7 cellular contexts compared by ENCODE assay signal in the genomic region with DNA sequence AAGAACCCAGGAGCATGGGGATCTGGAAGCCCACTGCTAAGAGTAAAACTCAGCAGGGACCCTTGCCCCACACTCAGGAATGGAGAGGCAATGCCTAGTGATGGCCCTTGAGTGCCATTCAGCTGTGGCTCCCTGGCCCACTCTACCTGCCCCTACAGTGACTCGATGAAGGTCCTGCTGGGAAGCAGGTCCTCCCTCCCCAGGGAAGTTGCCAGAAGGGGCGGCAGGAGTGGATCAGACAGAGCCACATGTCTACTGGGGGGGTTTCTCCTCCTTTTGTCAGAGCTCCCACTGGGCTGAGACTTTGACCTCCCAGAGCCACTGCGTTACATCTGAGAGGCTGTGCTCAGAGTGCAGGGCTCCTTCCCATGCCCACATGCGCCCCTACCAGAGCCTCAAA. TPM values are rescaled to one million over a fixed set of nuclear protein-coding genes. Genes with fewer than 3 reads are reported as not detected.
A peak's percentile ranks its signal among the peaks of the same experiment; 100 is the strongest.
DNase-seq lines count a peak whose midpoint lies in the region; ATAC-seq and TF ChIP-seq lines count a peak whose summit lies in the region.

No MANE protein-coding gene starts in this region.

- no peak for ATAC-seq in T-cell (replicated peaks in 1 of 4)
- ATAC-seq in left colon, result no peak
- ATAC-seq in GM19328 (IDR thresholded peaks at IDR 0.05; ENCODE audit: unreplicated experiment), result no peak

- DNase-seq in GM23248 (no peak), T-cell (no peak), fibroblast of lung (ENCODE audit: low read depth in 2 of 2) (no peak), spleen (peak; percentile 70), left colon (no peak), NCI-H2227 treated with DMSO at 0.1 percent for 48 hours (lab: John Stamatoyannopoulos, UW) (no peak)

- H3K27me3 ChIP-seq in GM23248 (replicated peaks; ENCODE audit: insufficient read depth), result no peaks in the 10 kb centered on the region
- H3K27me3 ChIP-seq in fibroblast of lung (ENCODE audit: control insufficient read depth, insufficient read depth, low read length), result no peaks in the 10 kb centered on the region
- H3K27me3 ChIP-seq in spleen (replicated peaks in 1 of 7), result no peaks in the 10 kb centered on the region

- intact Hi-C loops in spleen (cut with DNase I; ENCODE audit: low total_unique reads) (no loop called here), left colon (cut with DNase I, micrococcal nuclease) (no loop called here)

- H3K9me3 ChIP-seq in GM23248 (ENCODE audit: low read depth) (no peaks in the 10 kb centered on the region), fibroblast of lung (ENCODE audit: control insufficient read depth, insufficient read depth, low read depth, low read length) (no peaks in the 10 kb centered on the region), spleen (no peaks in the 10 kb centered on the region)

- H3K4me1 Mint-ChIP-seq in T-cell, result peaks cover 15 to 30% (median 29%) of the 10 kb centered on the region in 3 donors

- no peak for TF ChIP-seq POLR2A in spleen (IDR thresholded peaks at IDR 0.05)

- no peaks in the 10 kb centered on the region for H3K36me3 Mint-ChIP-seq in T-cell

- H3K4me2 ChIP-seq in GM23248 (ENCODE audit: unreplicated experiment) (peak overlapping the region; percentile 78), fibroblast of lung (ENCODE audit: extremely low read depth, insufficient read depth, low read length) (peak overlapping the region; percentile 85)

- no peaks in the 10 kb centered on the region for H3K9me3 Mint-ChIP-seq in T-cell

- CTCF ChIA-PET in T-cell (lab: Charles Lee), result no interaction called here

- H3K4me3 ChIP-seq in GM23248, result peak overlapping the region; percentile 81
- H3K4me3 ChIP-seq in fibroblast of lung (replicated peaks in 1 of 4; ENCODE audit: control extremely low read depth in 1 of 4, insufficient read depth in 1 of 4, low read depth in 3 of 4, low read length in 4 of 4), result peak overlapping the region in 2 of 4 experiments; percentile 38 to 62
- peak overlapping the region in 3 of 8 donors; percentile 50 to 78 (median 51) for H3K4me3 ChIP-seq in spleen

- H3K27ac ChIP-seq in GM23248 (peak overlapping the region; percentile 99; the same call in 1 of the 2 replicates), fibroblast of lung (ENCODE audit: insufficient read depth, low read length) (no peak overlapping the region), spleen (peak overlapping the region in 4 of 8 donors; percentile 91 to 96 (median 96))

- no peak overlapping the region for H2AFZ ChIP-seq in GM23248
- no peak overlapping the region for H2AFZ ChIP-seq in fibroblast of lung (ENCODE audit: low read length)

- H3F3A ChIP-seq in GM23248 (ENCODE audit: insufficient read depth), result no peaks in the 10 kb centered on the region

- WGBS in GM23248 (ENCODE audit: low coverage in 1 of 2, low lambda C conversion rate in 2 of 2, missing lambda C conversion rate in 2 of 2), 2 experiments, result 90 to 93% methylated on average over 2 to 4 of the region's 4 CpGs
- WGBS in spleen, 5 donors, result 85 to 94% (median 94%) methylated on average over 3 to 4 of the region's 4 CpGs; no CpG with 5 or more reads in 1 of the 5 donors

- H3K79me2 ChIP-seq in GM23248 (ENCODE audit: insufficient read depth) (peaks cover 27% of the 10 kb centered on the region), fibroblast of lung (ENCODE audit: control insufficient read depth, insufficient read depth, low read length) (peaks cover 4% of the 10 kb centered on the region)

- peak overlapping the region; percentile 80 to 87 (median 86) for H3K4me3 Mint-ChIP-seq in T-cell

- H3K9ac ChIP-seq in GM23248, result peak overlapping the region; percentile 99
- peak overlapping the region; percentile 7 for H3K9ac ChIP-seq in fibroblast of lung (ENCODE audit: insufficient read depth, low read length)

- no peaks in the 10 kb centered on the region for H3K4me1 ChIP-seq in GM23248 (ENCODE audit: insufficient read depth)
- peaks cover 2% of the 10 kb centered on the region for H3K4me1 ChIP-seq in fibroblast of lung (ENCODE audit: control insufficient read depth, extremely low read depth, insufficient read depth, low read length)
- peaks cover 0 to 59% (median 38%) of the 10 kb centered on the region in 6 donors for H3K4me1 ChIP-seq in spleen

- no peaks in the 10 kb centered on the region for H3K9me2 ChIP-seq in GM23248 (ENCODE audit: insufficient read depth)

- H3K27ac Mint-ChIP-seq in T-cell, result peak overlapping the region; percentile 89 to 92

- in situ Hi-C loops in GM23248 (cut with MboI), result no loop called here

- POLR2A ChIA-PET in T-cell (lab: Charles Lee), result interaction anchor here in 1 of 2 donors (0.5 to 0.6 kb wide), 2 partner anchors 108 to 701 kb away, joined by 4 to 8 read pairs; no protein-coding TSS in a partner anchor

- H4K20me1 ChIP-seq in GM23248 (ENCODE audit: insufficient read depth), result no peaks in the 10 kb centered on the region
- no peaks in the 10 kb centered on the region for H4K20me1 ChIP-seq in fibroblast of lung (ENCODE audit: control insufficient read depth, extremely low read depth, insufficient read depth, low read length)

- TF ChIP-seq CTCF in fibroblast of lung (conservative IDR thresholded peaks at IDR 0.05 in 1 of 2, IDR thresholded peaks at IDR 0.05 in 1 of 2; ENCODE audit: low read depth in 1 of 2, low read length in 2 of 2), result no peak
- TF ChIP-seq CTCF in spleen (IDR thresholded peaks at IDR 0.05 in 8 of 11, conservative IDR thresholded peaks at IDR 0.05 in 3 of 11), result no peak

- H3K36me3 ChIP-seq in GM23248 (ENCODE audit: low read depth) (no peaks in the 10 kb centered on the region), fibroblast of lung (ENCODE audit: control insufficient read depth, insufficient read depth, low read length) (peaks cover 5% of the 10 kb centered on the region), spleen (peaks cover 0 to 28% (median 0%) of the 10 kb centered on the region in 6 donors)

- H3K27me3 Mint-ChIP-seq in T-cell, result peaks cover 0 to 4% of the 10 kb centered on the region in 2 donors

RNA-seq across cellular contexts. Expression of a gene that starts 1.2 kb away (rescaled TPM):
- 48.3 and 61.0 TPM in 2 replicates for total RNA-seq in GM23248 (2014; rRNA removed; shearing (Covaris generic))
- polyA plus RNA-seq in GM23248 (2016; fragmentation: Nextera tagmentation; extraction: Ambion mirVana) (49.4 and 50.8 TPM in 2 replicates), fibroblast of lung (15.5 and 16.0 TPM in 2 replicates), spleen (10 to 100 TPM; 11.0 to 17.0 (median 14.1) TPM)
- total RNA-seq in T-cell (10 to 100 TPM; 15.6 to 31.3 (median 25.9) TPM), fibroblast of lung (13.9 and 15.2 TPM in 2 replicates), spleen (10 to 100 TPM; 15.9 to 21.8 (median 17.4) TPM), left colon (10 to 100 TPM; 23.8 to 30.0 TPM)
- polyA plus RNA-seq in fibroblast of lung (2012), result 26.3 and 32.6 TPM in 2 replicates
- polyA minus RNA-seq in fibroblast of lung (ENCODE audit: low replicate concordance), result 19.2 and 20.2 TPM in 2 replicates

RNA-seq across cellular contexts. Expression of a gene that starts 2.8 kb away (rescaled TPM):
- total RNA-seq in GM23248 (2014; rRNA removed; shearing (Covaris generic)), result 36.8 and 53.0 TPM in 2 replicates
- polyA plus RNA-seq in GM23248 (2016; fragmentation: Nextera tagmentation; extraction: Ambion mirVana) (42.4 and 45.2 TPM in 2 replicates), fibroblast of lung (17.9 and 21.7 TPM in 2 replicates), spleen (10 to 100 TPM; 13.4 to 27.1 (median 20.6) TPM)
- total RNA-seq in T-cell (10 to 100 TPM; 13.1 to 44.1 (median 39.6) TPM), fibroblast of lung (39.5 and 42.8 TPM in 2 replicates), spleen (10 to 100 TPM; 18.6 to 36.3 (median 23.1) TPM), left colon (10 to 100 TPM; 30.5 to 34.5 TPM)
- polyA plus RNA-seq in fibroblast of lung (2012), result 22.1 and 29.2 TPM in 2 replicates
- 16.3 and 42.9 TPM in 2 replicates for polyA minus RNA-seq in fibroblast of lung (ENCODE audit: low replicate concordance)

RNA-seq across cellular contexts. Expression of a gene that starts 10.1 kb away (rescaled TPM):
- total RNA-seq in GM23248 (2014; rRNA removed; shearing (Covaris generic)), result 42.9 and 44.0 TPM in 2 replicates
- polyA plus RNA-seq in GM23248 (2016; fragmentation: Nextera tagmentation; extraction: Ambion mirVana), result 49.2 and 49.7 TPM in 2 replicates
- total RNA-seq in T-cell, result 10 to 100 TPM; 12.7 to 25.4 (median 23.5) TPM
- total RNA-seq in fibroblast of lung, result 13.4 and 20.5 TPM in 2 replicates
- 6.1 and 6.4 TPM in 2 replicates for polyA plus RNA-seq in fibroblast of lung
- polyA plus RNA-seq in fibroblast of lung (2012), result 19.1 and 19.4 TPM in 2 replicates
- polyA minus RNA-seq in fibroblast of lung (ENCODE audit: low replicate concordance), result 9.9 and 10.4 TPM in 2 replicates
- 10 to 100 TPM; 11.8 to 25.2 (median 16.7) TPM for total RNA-seq in spleen
- polyA plus RNA-seq in spleen, result 10 to 100 TPM; 15.0 to 27.7 (median 27.3) TPM
- 10 to 100 TPM in 1 of 2 donors, 1 to 10 TPM in 1; 9.8 to 11.5 TPM for total RNA-seq in left colon

RNA-seq across cellular contexts. Expression of a gene that starts 26.9 kb away (rescaled TPM):
- 27.8 and 43.6 TPM in 2 replicates for total RNA-seq in GM23248 (2014; rRNA removed; shearing (Covaris generic))
- polyA plus RNA-seq in GM23248 (2016; fragmentation: Nextera tagmentation; extraction: Ambion mirVana), result 35.2 and 35.7 TPM in 2 replicates
- total RNA-seq in T-cell, result 10 to 100 TPM; 33.9 to 67.6 (median 57.8) TPM
- 30.0 and 30.2 TPM in 2 replicates for total RNA-seq in fibroblast of lung
- polyA plus RNA-seq in fibroblast of lung, result 16.5 and 17.3 TPM in 2 replicates
- 27.9 and 31.6 TPM in 2 replicates for polyA plus RNA-seq in fibroblast of lung (2012)
- 20.7 and 23.7 TPM in 2 replicates for polyA minus RNA-seq in fibroblast of lung (ENCODE audit: low replicate concordance)
- 10 to 100 TPM; 29.1 to 38.1 (median 34.7) TPM for total RNA-seq in spleen
- polyA plus RNA-seq in spleen, result 10 to 100 TPM; 35.2 to 54.5 (median 52.3) TPM
- total RNA-seq in left colon, result 10 to 100 TPM; 64.3 to 75.0 TPM

RNA-seq across cellular contexts. Expression of a gene that starts 31.1 kb away (rescaled TPM):
- 25.9 and 30.7 TPM in 2 replicates for total RNA-seq in GM23248 (2014; rRNA removed; shearing (Covaris generic))
- polyA plus RNA-seq in GM23248 (2016; fragmentation: Nextera tagmentation; extraction: Ambion mirVana) (26.7 and 35.1 TPM in 2 replicates), fibroblast of lung (18.4 and 24.3 TPM in 2 replicates), spleen (10 to 100 TPM in 1 of 3 donors, 1 to 10 TPM in 2; 2.5 to 11.6 (median 4.1) TPM)
- total RNA-seq in T-cell (10 to 100 TPM; 48.1 to 87.0 (median 72.9) TPM), fibroblast of lung (11.6 and 17.8 TPM in 2 replicates), spleen (10 to 100 TPM in 6 of 7 donors, 1 to 10 TPM in 1; 9.1 to 46.8 (median 27.2) TPM), left colon (10 to 100 TPM; 48.9 to 68.2 TPM)
- polyA plus RNA-seq in fibroblast of lung (2012), result 44.6 and 47.9 TPM in 2 replicates
- polyA minus RNA-seq in fibroblast of lung (ENCODE audit: low replicate concordance), result 185 and 269 TPM in 2 replicates
